In the genomic region with DNA sequence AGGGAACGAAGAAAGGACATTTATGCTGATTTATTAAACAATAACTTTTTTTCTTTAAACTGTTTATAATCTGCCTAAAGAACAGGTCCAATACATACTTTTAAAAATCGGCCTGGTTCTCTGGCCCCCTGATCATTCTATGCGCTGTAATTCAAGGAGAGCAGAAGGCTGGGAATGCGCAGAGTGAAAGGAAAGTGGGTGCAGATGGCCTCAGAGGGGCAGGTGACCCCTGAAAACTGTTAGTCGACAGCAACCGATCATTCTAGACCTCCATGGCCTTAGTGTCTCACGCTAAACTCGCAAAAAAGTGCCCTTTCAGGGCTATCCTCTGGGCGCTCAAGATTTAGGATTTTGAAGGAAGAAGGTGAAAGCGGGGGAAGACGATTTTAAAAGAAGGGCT, we compare ENCODE assay signal across 9 cellular contexts. TPM values are rescaled to one million over a fixed set of nuclear protein-coding genes. Genes with fewer than 3 reads are reported as not detected.
A peak's percentile ranks its signal among the peaks of the same experiment; 100 is the strongest.
DNase-seq lines count a peak whose midpoint lies in the region; ATAC-seq, FAIRE-seq and TF ChIP-seq lines count a peak whose summit lies in the region.
"Had no signal": no experiment of that assay in that cellular context is flagged by ENCODE, and none has a peak within 500 bp of the region (broad histone marks: within the 10 kb centered on the region; RNA-seq: fewer than 3 reads in every experiment).

No MANE protein-coding gene starts in this region.

- CTCF ChIA-PET in SK-N-SH (lab: Yijun Ruan, JAX), result interaction anchor here (0.6 to 3.1 kb wide), 38 partner anchors 10 to 578 kb away, joined by 3 to 192 read pairs (median 5); a partner anchor contains a TSS

- H3K27ac ChIP-seq in SK-N-SH (ENCODE audit: low read depth in 2 of 2, low read length in 1 of 2) (peak overlapping the region in 1 of 2 experiments; percentile 44; a peak in 1 of 4 replicates), layer of hippocampus (ENCODE audit: low read depth, low read length) (peak overlapping the region; percentile 31), stomach (peak overlapping the region; percentile 22 to 91 (median 86)), substantia nigra (ENCODE audit: low read depth, low read length, poor library complexity, severe bottlenecking) (no peak overlapping the region)

- no peaks in the 10 kb centered on the region for H3K27me3 ChIP-seq in SK-N-SH (ENCODE audit: insufficient read depth)
- no peaks in the 10 kb centered on the region for H3K27me3 ChIP-seq in layer of hippocampus (ENCODE audit: control insufficient read depth, insufficient read depth, low read length)
- peaks cover 0 to 40% (median 7%) of the 10 kb centered on the region in 3 donors for H3K27me3 ChIP-seq in stomach

- TF ChIP-seq CTCF in SK-N-SH (IDR thresholded peaks at IDR 0.05), result no peak
- TF ChIP-seq CTCF in astrocyte of the cerebellum (IDR thresholded peaks at IDR 0.05; ENCODE audit: low read depth, low read length, missing control alignments), result no peak
- TF ChIP-seq CTCF in stomach (IDR thresholded peaks at IDR 0.05), result no peak

- H3K4me2 ChIP-seq in SK-N-SH, result peak overlapping the region; percentile 96

- peak overlapping the region; percentile 71 for H3K9ac ChIP-seq in SK-N-SH

- H3K4me1 ChIP-seq in SK-N-SH (ENCODE audit: control insufficient read depth in 1 of 2, insufficient read depth in 2 of 2, low read depth in 1 of 2, low read length in 1 of 2) (peaks cover 0 to 7% of the 10 kb centered on the region in 2 experiments; a peak in 2 of 4 replicates), stomach (peaks cover 0 to 43% (median 22%) of the 10 kb centered on the region in 4 donors)

- TF ChIP-seq EP300 in SK-N-SH (IDR thresholded peaks at IDR 0.05; ENCODE audit: borderline replicate concordance in 1 of 2, low read depth in 1 of 2, low read length in 1 of 2) (no peak), stomach (IDR thresholded peaks at IDR 0.05) (no peak)

- intact Hi-C loops in stomach (cut with DNase I; ENCODE audit: low total_unique reads), result no loop called here

- H4K20me1 ChIP-seq in SK-N-SH (ENCODE audit: insufficient read depth), result no peaks in the 10 kb centered on the region

- no peak for TF ChIP-seq RAD21 in SK-N-SH (IDR thresholded peaks at IDR 0.05; ENCODE audit: low read length)

- no peak for FAIRE-seq in GM19239 (lab: Jason Lieb, UNC)

- no peaks in the 10 kb centered on the region for H3K9me2 ChIP-seq in SK-N-SH

- H3K4me3 ChIP-seq in SK-N-SH (ENCODE audit: low read depth in 2 of 2, low read length in 1 of 2), result peak overlapping the region; percentile 82 to 89
- H3K4me3 ChIP-seq in astrocyte of the cerebellum (ENCODE audit: low read depth, low read length), result peak overlapping the region; percentile 85
- peak overlapping the region; percentile 66 to 84 (median 72) for H3K4me3 ChIP-seq in stomach

- peaks cover 14% of the 10 kb centered on the region; the same call in 1 of the 2 replicates for H3K79me2 ChIP-seq in SK-N-SH (ENCODE audit: insufficient read depth)

- H3K36me3 ChIP-seq in SK-N-SH (replicated peaks in 1 of 2; ENCODE audit: control insufficient read depth in 1 of 2, insufficient read depth in 2 of 2, low read length in 1 of 2) (no peaks in the 10 kb centered on the region), stomach (no peaks in the 10 kb centered on the region)

- WGBS in SK-N-SH (ENCODE audit: low lambda C conversion rate), result 74% methylated on average over 11 of the region's 11 CpGs
- 42 to 66% (median 49%) methylated on average over 11 of the region's 11 CpGs for WGBS in stomach, 5 donors

- DNase-seq in SK-N-SH (no peak), astrocyte of the cerebellum (ENCODE audit: low read depth) (no peak), stomach (no peak), GM19239 (ENCODE audit: insufficient read length, low spot score) (no peak), NCI-H2196 treated with DMSO at 0.1 percent for 48 hours (lab: John Stamatoyannopoulos, UW; ENCODE audit: unreplicated experiment) (no peak), substantia nigra (lab: John Stamatoyannopoulos, UW) (no peak)
- DNase-seq: NCI-H1417 treated with DMSO at 0.1 percent for 48 hours had no signal

- in situ Hi-C loops in astrocyte of the cerebellum (cut with HindIII; ENCODE audit: low sequenced_read_pairs), result no loop called here

- H2AFZ ChIP-seq in SK-N-SH (ENCODE audit: low read depth), result peak overlapping the region; percentile 99

- H3K9me3 ChIP-seq in SK-N-SH, result no peaks in the 10 kb centered on the region
- no peaks in the 10 kb centered on the region for H3K9me3 ChIP-seq in stomach

- no peak for TF ChIP-seq POLR2A in stomach (IDR thresholded peaks at IDR 0.05)

- no peak for ATAC-seq in SK-N-SH treated with all-trans-retinoic acid at 6 μM for 48 hours

- H3F3A ChIP-seq in SK-N-SH (replicated peaks; ENCODE audit: insufficient read depth), result no peaks in the 10 kb centered on the region

- POLR2A ChIA-PET in SK-N-SH (lab: Yijun Ruan, JAX), result no interaction called here

TF ChIP-seq in SK-N-SH, 30 proteins besides CTCF, POLR2A, EP300 and RAD21 (continues in another document):
- no peak for TF ChIP-seq FOXM1 (IDR thresholded peaks at IDR 0.05; ENCODE audit: low read depth)
- TF ChIP-seq EZH2phosphoT487 (IDR thresholded peaks at IDR 0.05; ENCODE audit: borderline replicate concordance, low read depth), result no peak
- TF ChIP-seq CHD2 (IDR thresholded peaks at IDR 0.05; ENCODE audit: low read length, partially characterized antibody), result no peak
- TF ChIP-seq, protein P1, sequence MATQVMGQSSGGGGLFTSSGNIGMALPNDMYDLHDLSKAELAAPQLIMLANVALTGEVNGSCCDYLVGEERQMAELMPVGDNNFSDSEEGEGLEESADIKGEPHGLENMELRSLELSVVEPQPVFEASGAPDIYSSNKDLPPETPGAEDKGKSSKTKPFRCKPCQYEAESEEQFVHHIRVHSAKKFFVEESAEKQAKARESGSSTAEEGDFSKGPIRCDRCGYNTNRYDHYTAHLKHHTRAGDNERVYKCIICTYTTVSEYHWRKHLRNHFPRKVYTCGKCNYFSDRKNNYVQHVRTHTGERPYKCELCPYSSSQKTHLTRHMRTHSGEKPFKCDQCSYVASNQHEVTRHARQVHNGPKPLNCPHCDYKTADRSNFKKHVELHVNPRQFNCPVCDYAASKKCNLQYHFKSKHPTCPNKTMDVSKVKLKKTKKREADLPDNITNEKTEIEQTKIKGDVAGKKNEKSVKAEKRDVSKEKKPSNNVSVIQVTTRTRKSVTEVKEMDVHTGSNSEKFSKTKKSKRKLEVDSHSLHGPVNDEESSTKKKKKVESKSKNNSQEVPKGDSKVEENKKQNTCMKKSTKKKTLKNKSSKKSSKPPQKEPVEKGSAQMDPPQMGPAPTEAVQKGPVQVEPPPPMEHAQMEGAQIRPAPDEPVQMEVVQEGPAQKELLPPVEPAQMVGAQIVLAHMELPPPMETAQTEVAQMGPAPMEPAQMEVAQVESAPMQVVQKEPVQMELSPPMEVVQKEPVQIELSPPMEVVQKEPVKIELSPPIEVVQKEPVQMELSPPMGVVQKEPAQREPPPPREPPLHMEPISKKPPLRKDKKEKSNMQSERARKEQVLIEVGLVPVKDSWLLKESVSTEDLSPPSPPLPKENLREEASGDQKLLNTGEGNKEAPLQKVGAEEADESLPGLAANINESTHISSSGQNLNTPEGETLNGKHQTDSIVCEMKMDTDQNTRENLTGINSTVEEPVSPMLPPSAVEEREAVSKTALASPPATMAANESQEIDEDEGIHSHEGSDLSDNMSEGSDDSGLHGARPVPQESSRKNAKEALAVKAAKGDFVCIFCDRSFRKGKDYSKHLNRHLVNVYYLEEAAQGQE (IDR thresholded peaks at IDR 0.05; ENCODE audit: low read depth, low read length), result no peak
- TF ChIP-seq POLR2AphosphoS5 (IDR thresholded peaks at IDR 0.05; ENCODE audit: low read depth, low read length), result no peak
- TF ChIP-seq TEAD4 (IDR thresholded peaks at IDR 0.05; ENCODE audit: borderline replicate concordance, insufficient read depth), result no peak
- no peak for TF ChIP-seq MEF2A (IDR thresholded peaks at IDR 0.05; ENCODE audit: borderline replicate concordance, low read depth)

TF ChIP-seq in SK-N-SH treated with all-trans-retinoic acid at 6 μM for 48 hours, 23 proteins besides CTCF, POLR2A, EP300 and RAD21 (continues in another document):
- TF ChIP-seq ZC3H10 (CRISPR knock-in tag; IDR thresholded peaks at IDR 0.05), result no peak
- no peak for TF ChIP-seq BACH2 (CRISPR knock-in tag; IDR thresholded peaks at IDR 0.05; ENCODE audit: borderline replicate concordance)
- no peak for TF ChIP-seq CSDC2 (CRISPR knock-in tag; IDR thresholded peaks at IDR 0.05)
- TF ChIP-seq, protein P2, sequence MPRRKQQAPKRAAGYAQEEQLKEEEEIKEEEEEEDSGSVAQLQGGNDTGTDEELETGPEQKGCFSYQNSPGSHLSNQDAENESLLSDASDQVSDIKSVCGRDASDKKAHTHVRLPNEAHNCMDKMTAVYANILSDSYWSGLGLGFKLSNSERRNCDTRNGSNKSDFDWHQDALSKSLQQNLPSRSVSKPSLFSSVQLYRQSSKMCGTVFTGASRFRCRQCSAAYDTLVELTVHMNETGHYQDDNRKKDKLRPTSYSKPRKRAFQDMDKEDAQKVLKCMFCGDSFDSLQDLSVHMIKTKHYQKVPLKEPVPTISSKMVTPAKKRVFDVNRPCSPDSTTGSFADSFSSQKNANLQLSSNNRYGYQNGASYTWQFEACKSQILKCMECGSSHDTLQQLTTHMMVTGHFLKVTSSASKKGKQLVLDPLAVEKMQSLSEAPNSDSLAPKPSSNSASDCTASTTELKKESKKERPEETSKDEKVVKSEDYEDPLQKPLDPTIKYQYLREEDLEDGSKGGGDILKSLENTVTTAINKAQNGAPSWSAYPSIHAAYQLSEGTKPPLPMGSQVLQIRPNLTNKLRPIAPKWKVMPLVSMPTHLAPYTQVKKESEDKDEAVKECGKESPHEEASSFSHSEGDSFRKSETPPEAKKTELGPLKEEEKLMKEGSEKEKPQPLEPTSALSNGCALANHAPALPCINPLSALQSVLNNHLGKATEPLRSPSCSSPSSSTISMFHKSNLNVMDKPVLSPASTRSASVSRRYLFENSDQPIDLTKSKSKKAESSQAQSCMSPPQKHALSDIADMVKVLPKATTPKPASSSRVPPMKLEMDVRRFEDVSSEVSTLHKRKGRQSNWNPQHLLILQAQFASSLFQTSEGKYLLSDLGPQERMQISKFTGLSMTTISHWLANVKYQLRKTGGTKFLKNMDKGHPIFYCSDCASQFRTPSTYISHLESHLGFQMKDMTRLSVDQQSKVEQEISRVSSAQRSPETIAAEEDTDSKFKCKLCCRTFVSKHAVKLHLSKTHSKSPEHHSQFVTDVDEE (CRISPR knock-in tag; IDR thresholded peaks at IDR 0.05), result no peak

RNA-seq across cellular contexts. Expression of a gene that starts 2.2 kb away (rescaled TPM):
- polyA plus RNA-seq in SK-N-SH (2012; rRNA removed) (6.4 and 10.1 TPM in 2 replicates), stomach (1 to 10 TPM; 4.5 to 7.5 (median 6.2) TPM)
- polyA plus RNA-seq in SK-N-SH (2012; cell fraction: cytosol; rRNA removed), result 9.0 and 10.7 TPM in 2 replicates
- polyA plus RNA-seq in SK-N-SH (2012; cell fraction: nucleus; rRNA removed), result 9.0 and 21.7 TPM in 2 replicates
- total RNA-seq in stomach, result 100 to 1,000 TPM in 1 of 5 donors, 10 to 100 TPM in 4; 10.7 to 115 (median 47.8) TPM
